ENCODE assay signal across 9 cellular contexts in genomic region chr9:133990366-133991210, GRCh38. TPM values are rescaled to one million over a fixed set of nuclear protein-coding genes. Genes with fewer than 3 reads are reported as not detected.
DNase-seq lines count a peak whose midpoint lies in the region; ATAC-seq, FAIRE-seq and TF ChIP-seq lines count a peak whose summit lies in the region.
"Had no signal": no experiment of that assay in that cellular context is flagged by ENCODE, and none has a peak within 500 bp of the region (broad histone marks: within the 10 kb centered on the region; RNA-seq: fewer than 3 reads in every experiment).

No MANE protein-coding gene starts in this region.

- H3K36me3 Mint-ChIP-seq in astrocyte (ENCODE audit: low read depth, unreplicated experiment): no peaks in the 10 kb centered on the region

- H3K27ac ChIP-seq in HUES64 (ENCODE audit: low read depth, low read length) (no peak overlapping the region), astrocyte (ENCODE audit: low read depth, low read length) (peak overlapping the region; percentile 77), iPS-20b (ENCODE audit: low read length) (no peak overlapping the region), skin epidermis (peak overlapping the region in 18 of 21 experiments; percentile 9 to 92 (median 71))
- H3K27ac ChIP-seq: KMS-11 had no signal

- H4K20me1 ChIP-seq in astrocyte (ENCODE audit: insufficient read depth, low read length): peaks cover 64% of the 10 kb centered on the region

- peaks cover 5% of the 10 kb centered on the region; the same call in 1 of the 2 replicates for H3K4me1 ChIP-seq in HUES64 (ENCODE audit: insufficient read depth, low read length)
- peaks cover 32% of the 10 kb centered on the region for H3K4me1 ChIP-seq in astrocyte (ENCODE audit: insufficient read depth, low read length)
- H3K4me1 ChIP-seq in iPS-20b (ENCODE audit: insufficient read depth, low read length): peaks cover 9% of the 10 kb centered on the region; the same call in 1 of the 2 replicates

- H3K9ac ChIP-seq in HUES64 (ENCODE audit: low read depth, low read length) (peak overlapping the region; percentile 87), astrocyte (ENCODE audit: low read length) (peak overlapping the region; percentile 89), iPS-20b (ENCODE audit: low read depth, low read length) (peak overlapping the region; percentile 47)
- H3K9ac ChIP-seq: KMS-11 had no signal

- H3K36me3 ChIP-seq in HUES64 (ENCODE audit: insufficient read depth, low read length): no peaks in the 10 kb centered on the region
- H3K36me3 ChIP-seq in astrocyte (ENCODE audit: insufficient read depth, low read length): no peaks in the 10 kb centered on the region
- no peaks in the 10 kb centered on the region for H3K36me3 ChIP-seq in iPS-20b (ENCODE audit: insufficient read depth, low read depth, low read length)

- H3K4me2 ChIP-seq in astrocyte (ENCODE audit: low read length): peak overlapping the region; percentile 94
- H3K4me2 ChIP-seq: KMS-11 had no signal

- WGBS in HUES64: 16% methylated on average over 31 of the region's 31 CpGs

- FAIRE-seq in astrocyte (lab: Jason Lieb, UNC): no peak

- peak overlapping the region; percentile 94 for H3K4me3 Mint-ChIP-seq in astrocyte (ENCODE audit: unreplicated experiment)

- no peak for TF ChIP-seq CTCF in astrocyte (IDR thresholded peaks at IDR 0.05; ENCODE audit: insufficient read depth, low read depth, low read length)

- peak overlapping the region; percentile 70 for H2AFZ ChIP-seq in astrocyte (ENCODE audit: low read depth, low read length)

- peak overlapping the region; percentile 94 for H3K27ac Mint-ChIP-seq in astrocyte (ENCODE audit: unreplicated experiment)

- DNase-seq in CD1c-positive myeloid dendritic cell (ENCODE audit: extremely low spot score): peak; percentile 13
- DNase-seq in astrocyte (ENCODE audit: low read depth): peak; percentile 78
- no peak for DNase-seq in NCI-H1105 (lab: John Stamatoyannopoulos, UW)

- H3K27me3 ChIP-seq in HUES64 (ENCODE audit: insufficient read depth, low read length) (no peaks in the 10 kb centered on the region), astrocyte (ENCODE audit: insufficient read depth, low read length) (no peaks in the 10 kb centered on the region), iPS-20b (ENCODE audit: insufficient read depth, low read length) (peaks cover 8% of the 10 kb centered on the region; the same call in 1 of the 2 replicates)

- peaks cover 10% of the 10 kb centered on the region for H3K4me1 Mint-ChIP-seq in astrocyte (ENCODE audit: low read depth, unreplicated experiment)

- no peaks in the 10 kb centered on the region for H3K9me3 Mint-ChIP-seq in astrocyte (ENCODE audit: unreplicated experiment)

- H3K79me2 ChIP-seq in astrocyte (ENCODE audit: insufficient read depth, low read length): peaks cover 67% of the 10 kb centered on the region

- no peaks in the 10 kb centered on the region for H3K9me3 ChIP-seq in HUES64 (ENCODE audit: insufficient read depth, low read depth, low read length)
- no peaks in the 10 kb centered on the region for H3K9me3 ChIP-seq in astrocyte (ENCODE audit: insufficient read depth, low read depth, low read length)
- no peaks in the 10 kb centered on the region for H3K9me3 ChIP-seq in iPS-20b (ENCODE audit: insufficient read depth, low read depth, low read length)

- H3K4me3 ChIP-seq in HUES64 (ENCODE audit: low read length): peak overlapping the region; percentile 94
- peak overlapping the region; percentile 78 for H3K4me3 ChIP-seq in astrocyte (ENCODE audit: insufficient read depth, low read depth, low read length)
- H3K4me3 ChIP-seq in iPS-20b (ENCODE audit: low read length): peak overlapping the region; percentile 68
- H3K4me3 ChIP-seq in skin epidermis: peak overlapping the region; percentile 44 to 71 (median 61)

- no peaks in the 10 kb centered on the region for H3K27me3 Mint-ChIP-seq in astrocyte (ENCODE audit: low read depth, unreplicated experiment)

- ATAC-seq in HG02642 (IDR thresholded peaks at IDR 0.05; ENCODE audit: poor library complexity, unreplicated experiment) (no peak), HG03571 (IDR thresholded peaks at IDR 0.05; ENCODE audit: unreplicated experiment) (no peak)

RNA-seq across cellular contexts. Expression of gene VAV2, which starts 1.5 kb away (rescaled TPM):
- 17.8 TPM for polyA plus RNA-seq in HUES64 (2013, experiment 1 of 2)
- 19.9 TPM for polyA plus RNA-seq in HUES64 (2013, experiment 2 of 2)
- 36.5 and 41.6 TPM in 2 replicates for total RNA-seq in astrocyte

RNA-seq across cellular contexts. Expression of gene BRD3OS, which starts 34.7 kb away (rescaled TPM):
- 15.1 TPM for polyA plus RNA-seq in HUES64 (2013, experiment 1 of 2)
- polyA plus RNA-seq in HUES64 (2013, experiment 2 of 2): 14.9 TPM
- 20.2 and 21.7 TPM in 2 replicates for total RNA-seq in astrocyte

Comparison
In these comparisons a context has a peak if more than half of its experiments do, and no peak if none do; other contexts are left out.
1. H3K27ac ChIP-seq: peak in astrocyte (single experiment) and skin epidermis (18 of 21); none in HUES64 (single experiment) and iPS-20b (single experiment).
2. Peak in every context shown above with its lines, with median percentiles within 50 percentile points of each other: H3K4me3 ChIP-seq and H3K9ac ChIP-seq.